Comparison of ENCODE assay signal across 17 cellular contexts in the genomic region with DNA sequence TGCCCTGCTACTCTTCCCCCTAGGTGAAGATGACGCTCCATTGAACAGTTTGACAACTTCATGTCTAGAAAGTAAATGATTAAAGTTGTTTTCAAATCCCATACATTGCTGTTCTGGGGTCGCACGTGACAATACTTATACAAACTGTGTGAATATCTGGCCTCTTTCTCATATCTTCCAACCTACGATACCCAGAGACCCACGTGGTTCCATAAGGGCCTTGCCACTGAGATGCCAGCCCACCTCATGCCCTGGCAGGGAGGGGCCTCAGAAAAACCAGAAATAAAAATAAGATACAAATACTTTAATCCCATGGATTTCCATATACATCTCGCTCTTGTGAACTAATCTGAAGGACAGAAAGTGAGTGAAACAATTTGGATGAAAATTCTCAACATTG. TPM values are rescaled to one million over a fixed set of nuclear protein-coding genes. Genes with fewer than 3 reads are reported as not detected.
"Had no signal": no experiment of that assay in that cellular context is flagged by ENCODE, and none has a peak within 500 bp of the region (broad histone marks: within the 10 kb centered on the region; RNA-seq: fewer than 3 reads in every experiment).

No MANE protein-coding gene starts in this region.

- H3K36me3 Mint-ChIP-seq: type B pancreatic cell had no signal

- H3K9me3 ChIP-seq: ascending aorta, gastrocnemius medialis, left lung, SJSA1, testis had no signal

- H3K27ac Mint-ChIP-seq: mesothelial cell of epicardium, nephron progenitor cell, type B pancreatic cell had no signal

- H3K4me3 ChIP-seq: ascending aorta, coronary artery, gastrocnemius medialis, left lung, SJSA1, testis had no signal

- DNase-seq: gastrocnemius medialis; head of caudate nucleus; kidney; left lung; nephron progenitor cell; nucleus accumbens; retina; stimulated activated CD4-positive, alpha-beta T cell treated with anti-CD3 and anti-CD28 coated beads, Interleukin-12 subunit alpha, Interleukin-12 subunit beta, amount 100 ng/mL, for 4 hours; stimulated activated CD4-positive, alpha-beta T cell treated with anti-CD3 and anti-CD28 coated beads, Interleukin-2, amount 100 ng/mL, for 24 hours; testis had no signal

- H3K27ac ChIP-seq: ascending aorta, coronary artery, gastrocnemius medialis, left lung, SJSA1, testis had no signal

- H3K4me3 Mint-ChIP-seq: mesothelial cell of epicardium, nephron progenitor cell, type B pancreatic cell had no signal

- ATAC-seq: esophagus mucosa, gastrocnemius medialis had no signal

- H3K36me3 ChIP-seq: ascending aorta, gastrocnemius medialis, left lung, SJSA1 had no signal

- H3K4me1 Mint-ChIP-seq: mesothelial cell of epicardium, nephron progenitor cell had no signal

- H3K27me3 ChIP-seq: ascending aorta, gastrocnemius medialis, left lung, SJSA1, testis had no signal

- H3K27me3 Mint-ChIP-seq: type B pancreatic cell had no signal

- H3K4me1 ChIP-seq: ascending aorta, gastrocnemius medialis, left lung, SJSA1, testis had no signal

RNA-seq across cellular contexts. Expression of a gene that starts 4.5 kb away (rescaled TPM):
- total RNA-seq: ascending aorta, lung microvascular endothelial cell, mesothelial cell of epicardium had no signal

RNA-seq across cellular contexts. Expression of a gene that starts 20.0 kb away (rescaled TPM):
- total RNA-seq: esophagus mucosa, gastrocnemius medialis, lung microvascular endothelial cell, mesothelial cell of epicardium, SJSA1 had no signal

RNA-seq across cellular contexts. Expression of a gene that starts 53.5 kb away (rescaled TPM):
- total RNA-seq: ascending aorta, esophagus mucosa, lung microvascular endothelial cell, mesothelial cell of epicardium, SJSA1 had no signal
